15 cellular contexts compared by ENCODE assay signal in genomic region chr13:95607363-95607762, GRCh38. TPM values are rescaled to one million over a fixed set of nuclear protein-coding genes. Genes with fewer than 3 reads are reported as not detected.
DNase-seq lines count a peak whose midpoint lies in the region; ATAC-seq and TF ChIP-seq lines count a peak whose summit lies in the region.
"Had no signal": no experiment of that assay in that cellular context is flagged by ENCODE, and none has a peak within 500 bp of the region (broad histone marks: within the 10 kb centered on the region; RNA-seq: fewer than 3 reads in every experiment).

No MANE protein-coding gene starts in this region.

- no peak overlapping the region for H2AFZ ChIP-seq in MM.1S (ENCODE audit: low read length)

- no peak for TF ChIP-seq CTCF in MM.1S (IDR thresholded peaks at IDR 0.05; ENCODE audit: low read length)
- no peak for TF ChIP-seq CTCF in foreskin keratinocyte (conservative IDR thresholded peaks at IDR 0.05)
- TF ChIP-seq CTCF in mesothelial cell of epicardium (IDR thresholded peaks at IDR 0.05; ENCODE audit: unreplicated experiment): no peak

- H3K27me3 ChIP-seq in MM.1S (replicated peaks; ENCODE audit: insufficient read depth, low read length) (no peaks in the 10 kb centered on the region), foreskin keratinocyte (peaks cover 3% of the 10 kb centered on the region)

- H3K27ac ChIP-seq in MM.1S (ENCODE audit: low read length) (peak overlapping the region; percentile 97; the same call in 1 of the 2 replicates), foreskin keratinocyte (no peak overlapping the region)

- ATAC-seq in foreskin keratinocyte (peak; percentile 61), HG03039 (IDR thresholded peaks at IDR 0.05; ENCODE audit: unreplicated experiment) (no peak)
- ATAC-seq: stimulated activated naive CD8-positive, alpha-beta T cell treated with anti-CD3 and anti-CD28 coated beads, Interleukin-15, Interleukin-2, amounts not matched to agents 100 U/mL and 50 U/mL, for 24 hours had no signal

- H3K27ac Mint-ChIP-seq in mesothelial cell of epicardium: no peak overlapping the region

- H3K4me2 ChIP-seq in MM.1S (ENCODE audit: low read depth, low read length): no peak overlapping the region

- H3K9me2 ChIP-seq in MM.1S (replicated peaks; ENCODE audit: insufficient read depth, low read length): no peaks in the 10 kb centered on the region

- H4K20me1 ChIP-seq in MM.1S (ENCODE audit: insufficient read depth, low read length): no peaks in the 10 kb centered on the region

- H3K36me3 Mint-ChIP-seq in mesothelial cell of epicardium: peaks cover 31% of the 10 kb centered on the region

- H3K79me2 ChIP-seq in MM.1S (ENCODE audit: low read length): no peaks in the 10 kb centered on the region

- H3K4me3 Mint-ChIP-seq in mesothelial cell of epicardium: no peak overlapping the region

- H3K36me3 ChIP-seq in MM.1S (replicated peaks; ENCODE audit: insufficient read depth, low read length): no peaks in the 10 kb centered on the region

- H3K9me3 ChIP-seq in MM.1S (replicated peaks; ENCODE audit: insufficient read depth, low read length): no peaks in the 10 kb centered on the region

- no peaks in the 10 kb centered on the region for H3K9me3 Mint-ChIP-seq in mesothelial cell of epicardium

- H3F3A ChIP-seq in MM.1S (ENCODE audit: insufficient read depth, low read length): peaks cover 24% of the 10 kb centered on the region

- no peak overlapping the region for H3K9ac ChIP-seq in MM.1S (ENCODE audit: low read length)

- DNase-seq in DMS153 treated with DMSO at 0.1 percent for 48 hours (lab: John Stamatoyannopoulos, UW; ENCODE audit: unreplicated experiment): peak; percentile 7
- DNase-seq in MM.1S: no peak
- peak; percentile 1 for DNase-seq in amniotic stem cell (lab: John Stamatoyannopoulos, UW)
- peak in 1 of 2 donors; percentile 71 for DNase-seq in foreskin keratinocyte
- DNase-seq in mesothelial cell of epicardium (ENCODE audit: low spot score in 2 of 2, unreplicated experiment in 2 of 2): no peak
- DNase-seq in NCI-H82 (lab: John Stamatoyannopoulos, UW): no peak
- DNase-seq in NCI-H1436 (lab: John Stamatoyannopoulos, UW): no peak
- DNase-seq: AML-193; Karpas-422; NCI-H526; posterior cingulate gyrus; stimulated activated CD4-positive, alpha-beta T cell treated with anti-CD3 and anti-CD28 coated beads, Interleukin-4, amount 100 ng/mL, for 1 hour; stimulated activated naive CD8-positive, alpha-beta T cell treated with anti-CD3 and anti-CD28 coated beads, Interleukin-15, Interleukin-2, amounts not matched to agents 100 U/mL and 50 U/mL, for 24 hours had no signal

- H3K4me1 Mint-ChIP-seq in mesothelial cell of epicardium: no peaks in the 10 kb centered on the region

- H3K4me1 ChIP-seq in MM.1S (ENCODE audit: low read length) (peaks cover 33% of the 10 kb centered on the region), foreskin keratinocyte (no peaks in the 10 kb centered on the region)

- no peak overlapping the region for H3K4me3 ChIP-seq in MM.1S (ENCODE audit: low read length)

- no peaks in the 10 kb centered on the region for H3K27me3 Mint-ChIP-seq in mesothelial cell of epicardium (ENCODE audit: low read depth)

RNA-seq across cellular contexts. Expression of gene DZIP1, which starts 37.1 kb away (rescaled TPM):
- total RNA-seq in foreskin keratinocyte (3.6 and 7.1 TPM in 2 replicates), mesothelial cell of epicardium (57.6 to 62.8 TPM (median 62.7 TPM) in 3 replicates)
- 2.4 and 3.9 TPM in 2 replicates for polyA plus RNA-seq in foreskin keratinocyte

RNA-seq across cellular contexts. Expression of gene CLDN10, which starts 54.8 kb away (rescaled TPM):
- total RNA-seq in foreskin keratinocyte: not detected in 2 replicates
- polyA plus RNA-seq in foreskin keratinocyte: not detected in 2 replicates
- 1.1 to 2.0 TPM (median 1.5 TPM) in 3 replicates for total RNA-seq in mesothelial cell of epicardium
- total RNA-seq: SK-MEL-5 had no signal

Comparison
In these comparisons a context has a peak if more than half of its experiments do, and no peak if none do; other contexts are left out.
1. DNase-seq: peak in DMS153 treated with DMSO at 0.1 percent for 48 hours (single experiment) and amniotic stem cell (single experiment); none in MM.1S (single experiment), mesothelial cell of epicardium (0 of 2), NCI-H82 (single experiment) and NCI-H1436 (single experiment).